In the genomic region with DNA sequence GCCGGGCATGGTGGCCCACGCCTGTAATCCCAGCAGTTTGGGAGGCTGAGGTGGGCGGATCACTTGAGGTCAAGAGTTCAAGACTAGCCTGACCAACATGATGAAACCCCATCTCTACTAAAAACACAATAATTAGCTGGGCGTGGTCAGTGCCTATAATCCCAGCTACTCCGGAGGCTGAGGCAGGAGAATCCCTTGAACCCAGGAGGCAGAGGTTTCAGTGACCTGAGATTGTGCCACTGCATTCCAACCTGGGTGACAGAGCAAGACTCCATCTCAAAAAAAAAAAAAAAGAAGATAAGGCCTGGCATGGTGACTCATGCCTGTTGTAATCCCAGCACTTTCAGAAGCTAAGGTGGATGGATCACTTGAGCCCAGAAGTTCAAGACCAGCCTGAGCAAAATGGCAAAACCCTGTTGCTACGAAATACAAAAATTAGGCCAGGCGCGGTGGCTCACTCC, we compare ENCODE assay signal across 8 cellular contexts. TPM values are rescaled to one million over a fixed set of nuclear protein-coding genes. Genes with fewer than 3 reads are reported as not detected.
DNase-seq lines count a peak whose midpoint lies in the region; ATAC-seq, FAIRE-seq and TF ChIP-seq lines count a peak whose summit lies in the region.
"Not testable (repeated sequence)": the region's sequence is repeated elsewhere in the genome, so short reads cannot be mapped to it uniquely, and the experiment has no call there.

No MANE protein-coding gene starts in this region.

- POLR2A ChIA-PET in A549 (lab: Yijun Ruan, JAX) (interaction anchor here (0.7 to 1.8 kb wide), 2 partner anchors 9 to 18 kb away, joined by 5 to 8 read pairs; no protein-coding TSS in a partner anchor), RWPE1 (lab: Yijun Ruan, JAX; ENCODE audit: low non-redundant PET) (interaction anchor here (1.2 kb wide), 1 partner anchor 19 kb away, joined by 4 read pairs; no protein-coding TSS in a partner anchor), K562 (lab: Yijun Ruan, JAX) (interaction anchor here (0.5 to 2.6 kb wide), 6 partner anchors 9 to 479 kb away, joined by 3 to 17 read pairs (median 4); no protein-coding TSS in a partner anchor)

- not testable (repeated sequence) for H4K8ac ChIP-seq in mesenchymal stem cell (ENCODE audit: low read length)

- not testable (repeated sequence) for H2BK120ac ChIP-seq in mesenchymal stem cell (ENCODE audit: low read depth, low read length)

- DNase-seq in A549 (ENCODE audit: low read depth in 1 of 2, low spot score in 1 of 2) (peak in 1 of 2 experiments; percentile 64), GM23248 (peak; percentile 68), Karpas-422 (peak; percentile 34), NB4 (ENCODE audit: low read depth) (peak; percentile 42), K562 (ENCODE audit: extremely low read depth in 1 of 4, low spot score in 3 of 4) (peak in 1 of 4 experiments; percentile 61), fibroblast of mammary gland (ENCODE audit: low read depth) (peak; percentile 50), mesenchymal stem cell (peak; percentile 40)
- not testable (repeated sequence) for DNase-seq in RWPE1 (ENCODE audit: low spot score)

- H3K36me3 ChIP-seq in GM23248 (ENCODE audit: low read depth); Karpas-422 (ENCODE audit: insufficient read depth, low read length); K562 (ENCODE audit: control insufficient read depth, insufficient read depth, low read length); mesenchymal stem cell (ENCODE audit: control insufficient read depth in 1 of 2, insufficient read depth in 2 of 2, low read depth in 1 of 2, low read length in 2 of 2): not testable (repeated sequence)

- CTCF ChIA-PET in A549 (lab: Yijun Ruan, JAX) (interaction anchor here (0.6 to 1.3 kb wide), 2 partner anchors 9 to 411 kb away, joined by 3 to 4 read pairs; a partner anchor contains a TSS), RWPE1 (lab: Yijun Ruan, JAX) (interaction anchor here (0.6 to 0.7 kb wide), 2 partner anchors 40 to 135 kb away, joined by 3 to 4 read pairs; no protein-coding TSS in a partner anchor), K562 (lab: Yijun Ruan, JAX; ENCODE audit: low intra/inter-chr PET ratio) (interaction anchor here (0.6 to 0.7 kb wide), 2 partner anchors 81 to 1207 kb away, joined by 3 to 4 read pairs; no protein-coding TSS in a partner anchor)

- not testable (repeated sequence) for H3F3A ChIP-seq in GM23248 (ENCODE audit: insufficient read depth)

- H3K9ac ChIP-seq in GM23248; Karpas-422 (ENCODE audit: low read length); mesenchymal stem cell (ENCODE audit: low read length): not testable (repeated sequence)
- H3K9ac ChIP-seq in K562 (ENCODE audit: insufficient read depth in 1 of 2, low read depth in 2 of 2, low read length in 2 of 2) = peak overlapping the region in 1 of 2 experiments; percentile 45; a peak in 1 of 4 replicates

- not testable (repeated sequence) for H3K27me3 ChIP-seq in GM23248 (replicated peaks; ENCODE audit: insufficient read depth); Karpas-422 (ENCODE audit: low read length); K562 (ENCODE audit: control insufficient read depth in 2 of 2, insufficient read depth in 2 of 2, low read length in 2 of 2); mesenchymal stem cell (ENCODE audit: control insufficient read depth in 1 of 2, insufficient read depth in 1 of 2, low read length in 2 of 2)

- not testable (repeated sequence) for H3K79me1 ChIP-seq in mesenchymal stem cell (replicated peaks; ENCODE audit: low read length, poor library complexity, severe bottlenecking)

- H2BK12ac ChIP-seq in mesenchymal stem cell (ENCODE audit: low read length in 2 of 2) = not testable (repeated sequence)

- not testable (repeated sequence) for H2AFZ ChIP-seq in GM23248; Karpas-422 (ENCODE audit: low read length); K562 (ENCODE audit: low read depth, low read length); mesenchymal stem cell (ENCODE audit: low read depth, low read length)

- H3K4me1 ChIP-seq in A549 (peaks cover 13% of the 10 kb centered on the region), GM23248 (ENCODE audit: insufficient read depth) (peaks cover 10% of the 10 kb centered on the region), K562 (replicated peaks in 1 of 2; ENCODE audit: control insufficient read depth in 2 of 2, insufficient read depth in 2 of 2, low read length in 2 of 2) (peaks cover 6 to 10% of the 10 kb centered on the region in 2 experiments; a peak in 4 of 5 replicates)
- not testable (repeated sequence) for H3K4me1 ChIP-seq in Karpas-422 (ENCODE audit: low read length); mesenchymal stem cell (ENCODE audit: control insufficient read depth, insufficient read depth, low read depth, low read length)

- not testable (repeated sequence) for TF ChIP-seq EP300 in A549 (IDR thresholded peaks at IDR 0.05); K562 (IDR thresholded peaks at IDR 0.05; ENCODE audit: low read length)

- in situ Hi-C loops in GM23248 (cut with MboI); K562 (cut with MboI): not testable (repeated sequence)

- not testable (repeated sequence) for BruUV-seq in K562 (replicated peaks; lab: Mats Ljungman, UMichigan)

- peak in 1 of 2 experiments; percentile 49; a peak in 3 of 6 replicates for ATAC-seq in A549
- ATAC-seq in K562 = peak; percentile 71

- TF ChIP-seq CTCF in A549 (IDR thresholded peaks at IDR 0.05); NB4 (IDR thresholded peaks at IDR 0.05; ENCODE audit: low read depth, low read length); RWPE1 (conservative IDR thresholded peaks at IDR 0.05; ENCODE audit: low read depth); K562 (IDR thresholded peaks at IDR 0.05 in 2 of 3, conservative IDR thresholded peaks at IDR 0.05 in 1 of 3; ENCODE audit: insufficient read depth in 2 of 3, low read depth in 1 of 3, low read length in 3 of 3); fibroblast of mammary gland (conservative IDR thresholded peaks at IDR 0.05; ENCODE audit: control insufficient read depth, insufficient read depth, low read depth, low read length): not testable (repeated sequence)

- not testable (repeated sequence) for FAIRE-seq in A549 (lab: Jason Lieb, UNC); K562 (lab: Jason Lieb, UNC)

- H4K91ac ChIP-seq in mesenchymal stem cell (ENCODE audit: low read length) = not testable (repeated sequence)

- H2BK15ac ChIP-seq in mesenchymal stem cell (ENCODE audit: low read depth, poor library complexity, severe bottlenecking) = not testable (repeated sequence)

- H3K14ac ChIP-seq in mesenchymal stem cell (ENCODE audit: low read length in 2 of 2) = not testable (repeated sequence)

- not testable (repeated sequence) for H4K20me1 ChIP-seq in GM23248 (ENCODE audit: insufficient read depth); Karpas-422 (ENCODE audit: insufficient read depth, low read depth, low read length); K562 (replicated peaks; ENCODE audit: control insufficient read depth, insufficient read depth, low read length)

- not testable (repeated sequence) for H3K79me2 ChIP-seq in GM23248 (ENCODE audit: insufficient read depth); Karpas-422 (ENCODE audit: low read length); K562 (ENCODE audit: control insufficient read depth, insufficient read depth, low read length)

- intact Hi-C loops in K562 (cut with micrococcal nuclease) = not testable (repeated sequence)

- not testable (repeated sequence) for H3K23ac ChIP-seq in mesenchymal stem cell (ENCODE audit: low read length in 2 of 2)

- not testable (repeated sequence) for H3K9me1 ChIP-seq in K562 (ENCODE audit: control insufficient read depth, insufficient read depth, low read length)

- not testable (repeated sequence) for TF ChIP-seq RAD21 in A549 (conservative IDR thresholded peaks at IDR 0.05 in 1 of 2, IDR thresholded peaks at IDR 0.05 in 1 of 2); K562 (CRISPR knock-in tag; conservative IDR thresholded peaks at IDR 0.05 in 1 of 2, IDR thresholded peaks at IDR 0.05 in 1 of 2)

- not testable (repeated sequence) for TF ChIP-seq POLR2A in A549 (IDR thresholded peaks at IDR 0.05; ENCODE audit: low read length); NB4 (IDR thresholded peaks at IDR 0.05; ENCODE audit: extremely low read depth, insufficient read length); K562 (conservative IDR thresholded peaks at IDR 0.05)

- WGBS in A549 (ENCODE audit: missing lambda C conversion rate) = 61% methylated on average over 8 of the region's 8 CpGs
- 90 to 92% methylated on average over 8 of the region's 8 CpGs for WGBS in GM23248 (ENCODE audit: low coverage in 1 of 2, low lambda C conversion rate in 2 of 2, missing lambda C conversion rate in 2 of 2), 2 experiments
- WGBS in K562 (ENCODE audit: insufficient coverage, low coverage, missing lambda C conversion rate) = 36% methylated on average over 8 of the region's 8 CpGs
- WGBS in mesenchymal stem cell = 88% methylated on average over 8 of the region's 8 CpGs

- H3K4ac ChIP-seq in mesenchymal stem cell (ENCODE audit: low read depth in 1 of 2, low read length in 2 of 2) = not testable (repeated sequence)

- not testable (repeated sequence) for H2BK5ac ChIP-seq in mesenchymal stem cell (ENCODE audit: low read depth, low read length, poor library complexity, severe bottlenecking)

- H3K18ac ChIP-seq in mesenchymal stem cell (ENCODE audit: low read depth in 1 of 2, low read length in 2 of 2) = not testable (repeated sequence)

- peak overlapping the region; percentile 22; the same call in 2 of the 3 replicates for H3K4me2 ChIP-seq in A549
- H3K4me2 ChIP-seq in GM23248 (ENCODE audit: unreplicated experiment); Karpas-422 (ENCODE audit: low read depth, low read length, poor library complexity, severe bottlenecking); K562 (ENCODE audit: insufficient read depth, low read length); mesenchymal stem cell (ENCODE audit: low read length, poor library complexity, severe bottlenecking): not testable (repeated sequence)

- peak overlapping the region in 1 of 2 experiments; percentile 63; a peak in 3 of 6 replicates for H3K27ac ChIP-seq in A549
- H3K27ac ChIP-seq in GM23248 = 0 out of 2 replicates have a peak overlapping the region, but pooled peaks have one; percentile 1
- not testable (repeated sequence) for H3K27ac ChIP-seq in Karpas-422 (ENCODE audit: low read length); K562 (ENCODE audit: extremely low read depth, low read depth, low read length); mesenchymal stem cell (ENCODE audit: low read length, poor library complexity, severe bottlenecking)
- H3K27ac ChIP-seq in RWPE1 = peak overlapping the region; percentile 33

- not testable (repeated sequence) for H3K9me3 ChIP-seq in A549; GM23248 (ENCODE audit: low read depth); Karpas-422 (ENCODE audit: low read length); K562 (replicated peaks; ENCODE audit: control insufficient read depth, insufficient read depth, low read depth, low read length); mesenchymal stem cell (ENCODE audit: control insufficient read depth, low read length)

- H2AK5ac ChIP-seq in mesenchymal stem cell (ENCODE audit: low read length, severe bottlenecking) = not testable (repeated sequence)

- not testable (repeated sequence) for H3K4me3 ChIP-seq in A549; GM23248; Karpas-422 (ENCODE audit: low read length); NB4 (ENCODE audit: low read depth, low read length); K562; fibroblast of mammary gland (ENCODE audit: control insufficient read depth, low read depth, low read length); mesenchymal stem cell (ENCODE audit: insufficient read depth in 1 of 2, low read depth in 1 of 2, low read length in 2 of 2)

- not testable (repeated sequence) for H3K9me2 ChIP-seq in GM23248 (ENCODE audit: insufficient read depth); Karpas-422 (replicated peaks; ENCODE audit: insufficient read depth, low read length)

RNA-seq across cellular contexts. Expression of a gene that starts 9.9 kb away (rescaled TPM):
- polyA plus RNA-seq in A549 (2011; rRNA removed) (57.3 and 62.8 TPM in 2 replicates), A549 (2017; fragmentation: RNase III; extraction: RNeasy Plus Mini Kit Qiagen cat#74134 plus additional on column Dnase treatment) (113 to 117 TPM (median 114 TPM) in 3 replicates), GM23248 (2016; fragmentation: Nextera tagmentation; extraction: Ambion mirVana) (58.8 and 60.8 TPM in 2 replicates), K562 (2011; rRNA removed) (70.0 and 85.8 TPM in 2 replicates), K562 (2014; fragmentation: Illumina TruSeq; extraction: Trizol) (36.3 and 76.9 TPM in 2 replicates), K562 (2014; fragmentation: Nextera tagmentation; extraction: Ambion mirVana) (1 to 10 TPM; 1.5 to 2.3 TPM), K562 (2014; rRNA removed) (165 and 184 TPM in 2 replicates)
- 184 and 236 TPM in 2 replicates for polyA plus RNA-seq in A549 (2012; cell fraction: cytosol; rRNA removed)
- polyA plus RNA-seq in A549 (2012; cell fraction: nucleus; rRNA removed) = 313 and 398 TPM in 2 replicates
- 47.5 and 81.7 TPM in 2 replicates for polyA minus RNA-seq in A549 (2011; rRNA and poly(A)+ RNA removed)
- total RNA-seq in GM23248 (2014; rRNA removed; shearing (Covaris generic)) = 64.5 and 93.1 TPM in 2 replicates
- total RNA-seq in Karpas-422 (2014; rRNA removed; shearing (Covaris generic); ENCODE audit: low replicate concordance) = 38.9 and 73.2 TPM in 2 replicates
- total RNA-seq in K562 (2011; cell fraction: chromatin; rRNA removed; ENCODE audit: low replicate concordance) = 27.2 and 132 TPM in 2 replicates
- 174 and 202 TPM in 2 replicates for total RNA-seq in K562 (2011; cell fraction: nucleolus; rRNA removed)
- total RNA-seq in K562 (2011; cell fraction: nucleoplasm; rRNA removed) = 76.1 and 76.9 TPM in 2 replicates
- total RNA-seq in K562 (2014; rRNA removed) (249 and 283 TPM in 2 replicates), K562 (2014; rRNA removed; fragmentation: Illumina TruSeq; extraction: Trizol) (16.0 and 21.6 TPM in 2 replicates), K562 (2015; rRNA removed; fragmentation: Illumina TruSeq; extraction: Trizol) (69.5 and 71.3 TPM in 2 replicates), K562 (2021) (131 and 144 TPM in 2 replicates)
- polyA plus RNA-seq in K562 (2011; cell fraction: cytosol; rRNA removed) = 110 and 264 TPM in 2 replicates
- polyA plus RNA-seq in K562 (2011; cell fraction: nucleus; rRNA removed) = 270 and 451 TPM in 2 replicates
- polyA plus RNA-seq in K562 (2012) = 106 and 139 TPM in 2 replicates
- polyA minus RNA-seq in K562 (2011; rRNA and poly(A)+ RNA removed) = 16.9 and 31.4 TPM in 2 replicates
- 70.6 and 79.0 TPM in 2 replicates for polyA minus RNA-seq in K562 (2011; cell fraction: cytosol; rRNA and poly(A)+ RNA removed)
- polyA minus RNA-seq in K562 (2011; cell fraction: nucleus; rRNA and poly(A)+ RNA removed) = 78.6 and 83.6 TPM in 2 replicates
- 16.5 TPM for polyA plus RNA-seq in mesenchymal stem cell (2013, experiment 1 of 2)
- 16.2 TPM for polyA plus RNA-seq in mesenchymal stem cell (2013, experiment 2 of 2)

RNA-seq across cellular contexts. Expression of a gene that starts 22.5 kb away (rescaled TPM):
- polyA plus RNA-seq in A549 (2011; rRNA removed) (293 and 518 TPM in 2 replicates), A549 (2017; fragmentation: RNase III; extraction: RNeasy Plus Mini Kit Qiagen cat#74134 plus additional on column Dnase treatment) (538 to 546 TPM (median 544 TPM) in 3 replicates), GM23248 (2016; fragmentation: Nextera tagmentation; extraction: Ambion mirVana) (175 and 183 TPM in 2 replicates), K562 (2011; rRNA removed) (308 and 520 TPM in 2 replicates), K562 (2014; fragmentation: Illumina TruSeq; extraction: Trizol) (886 and 1,006 TPM in 2 replicates), K562 (2014; fragmentation: Nextera tagmentation; extraction: Ambion mirVana) (100 to 1,000 TPM; 404 to 534 TPM), K562 (2014; rRNA removed) (609 and 622 TPM in 2 replicates)
- 78.7 and 85.2 TPM in 2 replicates for polyA plus RNA-seq in A549 (2012; cell fraction: cytosol; rRNA removed)
- polyA plus RNA-seq in A549 (2012; cell fraction: nucleus; rRNA removed) = 34.6 and 48.0 TPM in 2 replicates
- polyA minus RNA-seq in A549 (2011; rRNA and poly(A)+ RNA removed) = 108 TPM in 2 replicates
- total RNA-seq in GM23248 (2014; rRNA removed; shearing (Covaris generic)) = 263 and 283 TPM in 2 replicates
- total RNA-seq in Karpas-422 (2014; rRNA removed; shearing (Covaris generic); ENCODE audit: low replicate concordance) = 378 and 638 TPM in 2 replicates
- 148 and 241 TPM in 2 replicates for total RNA-seq in K562 (2011; cell fraction: chromatin; rRNA removed; ENCODE audit: low replicate concordance)
- total RNA-seq in K562 (2011; cell fraction: nucleolus; rRNA removed) = 111 and 117 TPM in 2 replicates
- total RNA-seq in K562 (2011; cell fraction: nucleoplasm; rRNA removed) = 183 and 259 TPM in 2 replicates
- total RNA-seq in K562 (2014; rRNA removed) (887 and 1,071 TPM in 2 replicates), K562 (2014; rRNA removed; fragmentation: Illumina TruSeq; extraction: Trizol) (1,328 and 1,534 TPM in 2 replicates), K562 (2015; rRNA removed; fragmentation: Illumina TruSeq; extraction: Trizol) (1,335 and 1,447 TPM in 2 replicates), K562 (2021) (840 and 907 TPM in 2 replicates)
- 84.3 and 133 TPM in 2 replicates for polyA plus RNA-seq in K562 (2011; cell fraction: cytosol; rRNA removed)
- 138 and 148 TPM in 2 replicates for polyA plus RNA-seq in K562 (2011; cell fraction: nucleus; rRNA removed)
- 556 and 791 TPM in 2 replicates for polyA plus RNA-seq in K562 (2012)
- 1,021 and 1,119 TPM in 2 replicates for polyA minus RNA-seq in K562 (2011; rRNA and poly(A)+ RNA removed)
- polyA minus RNA-seq in K562 (2011; cell fraction: cytosol; rRNA and poly(A)+ RNA removed) = 256 and 383 TPM in 2 replicates
- 100 and 155 TPM in 2 replicates for polyA minus RNA-seq in K562 (2011; cell fraction: nucleus; rRNA and poly(A)+ RNA removed)
- 293 TPM for polyA plus RNA-seq in mesenchymal stem cell (2013, experiment 1 of 2)
- polyA plus RNA-seq in mesenchymal stem cell (2013, experiment 2 of 2) = 300 TPM

RNA-seq across cellular contexts. Expression of a gene that starts 35.8 kb away (rescaled TPM):
- polyA plus RNA-seq in A549 (2011; rRNA removed) = 7.6 and 9.0 TPM in 2 replicates
- polyA plus RNA-seq in A549 (2012; cell fraction: cytosol; rRNA removed) = 22.0 and 24.5 TPM in 2 replicates
- 81.5 and 93.7 TPM in 2 replicates for polyA plus RNA-seq in A549 (2012; cell fraction: nucleus; rRNA removed)
- polyA plus RNA-seq in A549 (2017; fragmentation: RNase III; extraction: RNeasy Plus Mini Kit Qiagen cat#74134 plus additional on column Dnase treatment) = 14.1 to 16.7 TPM (median 16.3 TPM) in 3 replicates
- polyA minus RNA-seq in A549 (2011; rRNA and poly(A)+ RNA removed) = 6.4 and 12.6 TPM in 2 replicates
- 0.89 and 2.1 TPM in 2 replicates for total RNA-seq in GM23248 (2014; rRNA removed; shearing (Covaris generic))
- 0.68 and 0.95 TPM in 2 replicates for polyA plus RNA-seq in GM23248 (2016; fragmentation: Nextera tagmentation; extraction: Ambion mirVana)
- total RNA-seq in Karpas-422 (2014; rRNA removed; shearing (Covaris generic); ENCODE audit: low replicate concordance) = 0.04 TPM in 1 of 2 replicates, not detected in the other
- total RNA-seq in K562 (2011; cell fraction: chromatin; rRNA removed; ENCODE audit: low replicate concordance) = 45.1 and 101 TPM in 2 replicates
- total RNA-seq in K562 (2011; cell fraction: nucleolus; rRNA removed) = 76.3 and 95.7 TPM in 2 replicates
- total RNA-seq in K562 (2011; cell fraction: nucleoplasm; rRNA removed) = 27.9 and 53.6 TPM in 2 replicates
- total RNA-seq in K562 (2014; rRNA removed) = 29.4 and 42.4 TPM in 2 replicates
- total RNA-seq in K562 (2014; rRNA removed; fragmentation: Illumina TruSeq; extraction: Trizol) = 10.6 and 16.2 TPM in 2 replicates
- total RNA-seq in K562 (2015; rRNA removed; fragmentation: Illumina TruSeq; extraction: Trizol) = 17.5 and 19.7 TPM in 2 replicates
- 40.3 and 41.3 TPM in 2 replicates for total RNA-seq in K562 (2021)
- polyA plus RNA-seq in K562 (2011; rRNA removed) = 24.5 and 25.4 TPM in 2 replicates
- polyA plus RNA-seq in K562 (2011; cell fraction: cytosol; rRNA removed) = 25.0 and 47.2 TPM in 2 replicates
- 80.6 and 118 TPM in 2 replicates for polyA plus RNA-seq in K562 (2011; cell fraction: nucleus; rRNA removed)
- polyA plus RNA-seq in K562 (2012) = 28.4 and 42.0 TPM in 2 replicates
- 19.7 and 28.3 TPM in 2 replicates for polyA plus RNA-seq in K562 (2014; fragmentation: Illumina TruSeq; extraction: Trizol)
- polyA plus RNA-seq in K562 (2014; fragmentation: Nextera tagmentation; extraction: Ambion mirVana) = 1 to 10 TPM in 1 of 2 experiments, under 1 TPM in 1; 0.82 to 1.4 TPM
- 48.9 and 49.2 TPM in 2 replicates for polyA plus RNA-seq in K562 (2014; rRNA removed)
- polyA minus RNA-seq in K562 (2011; rRNA and poly(A)+ RNA removed) = 9.4 and 18.7 TPM in 2 replicates
- polyA minus RNA-seq in K562 (2011; cell fraction: cytosol; rRNA and poly(A)+ RNA removed) = 23.5 and 24.5 TPM in 2 replicates
- polyA minus RNA-seq in K562 (2011; cell fraction: nucleus; rRNA and poly(A)+ RNA removed) = 12.1 and 13.3 TPM in 2 replicates
- 2.0 TPM for polyA plus RNA-seq in mesenchymal stem cell (2013, experiment 1 of 2)
- polyA plus RNA-seq in mesenchymal stem cell (2013, experiment 2 of 2) = 2.0 TPM

RNA-seq across cellular contexts. Expression of a gene that starts 57.4 kb away (rescaled TPM):
- polyA plus RNA-seq in A549 (2011; rRNA removed) (37.6 and 55.5 TPM in 2 replicates), A549 (2017; fragmentation: RNase III; extraction: RNeasy Plus Mini Kit Qiagen cat#74134 plus additional on column Dnase treatment) (66.2 to 77.5 TPM (median 75.7 TPM) in 3 replicates), GM23248 (2016; fragmentation: Nextera tagmentation; extraction: Ambion mirVana) (41.6 and 44.0 TPM in 2 replicates), K562 (2011; rRNA removed) (13.8 and 24.8 TPM in 2 replicates), K562 (2014; fragmentation: Illumina TruSeq; extraction: Trizol) (6.8 and 27.8 TPM in 2 replicates), K562 (2014; fragmentation: Nextera tagmentation; extraction: Ambion mirVana) (1 to 10 TPM in 1 of 2 experiments, under 1 TPM in 1; 0.21 to 4.3 TPM), K562 (2014; rRNA removed) (31.7 TPM in 2 replicates)
- 133 and 189 TPM in 2 replicates for polyA plus RNA-seq in A549 (2012; cell fraction: cytosol; rRNA removed)
- polyA plus RNA-seq in A549 (2012; cell fraction: nucleus; rRNA removed) = 101 and 188 TPM in 2 replicates
- 11.5 and 16.4 TPM in 2 replicates for polyA minus RNA-seq in A549 (2011; rRNA and poly(A)+ RNA removed)
- total RNA-seq in GM23248 (2014; rRNA removed; shearing (Covaris generic)) = 48.1 and 65.1 TPM in 2 replicates
- total RNA-seq in Karpas-422 (2014; rRNA removed; shearing (Covaris generic); ENCODE audit: low replicate concordance) = 29.3 and 47.6 TPM in 2 replicates
- total RNA-seq in K562 (2011; cell fraction: chromatin; rRNA removed; ENCODE audit: low replicate concordance) = 7.1 and 18.4 TPM in 2 replicates
- 35.0 and 36.5 TPM in 2 replicates for total RNA-seq in K562 (2011; cell fraction: nucleolus; rRNA removed)
- 22.9 and 31.1 TPM in 2 replicates for total RNA-seq in K562 (2011; cell fraction: nucleoplasm; rRNA removed)
- total RNA-seq in K562 (2014; rRNA removed) (38.0 and 57.7 TPM in 2 replicates), K562 (2014; rRNA removed; fragmentation: Illumina TruSeq; extraction: Trizol) (1.1 and 1.9 TPM in 2 replicates), K562 (2015; rRNA removed; fragmentation: Illumina TruSeq; extraction: Trizol) (18.7 and 19.1 TPM in 2 replicates), K562 (2021) (28.7 and 30.3 TPM in 2 replicates)
- 30.4 and 84.8 TPM in 2 replicates for polyA plus RNA-seq in K562 (2011; cell fraction: cytosol; rRNA removed)
- polyA plus RNA-seq in K562 (2011; cell fraction: nucleus; rRNA removed) = 32.5 and 45.8 TPM in 2 replicates
- polyA plus RNA-seq in K562 (2012) = 31.0 and 52.7 TPM in 2 replicates
- 3.4 and 6.5 TPM in 2 replicates for polyA minus RNA-seq in K562 (2011; rRNA and poly(A)+ RNA removed)
- 21.7 and 30.2 TPM in 2 replicates for polyA minus RNA-seq in K562 (2011; cell fraction: cytosol; rRNA and poly(A)+ RNA removed)
- polyA minus RNA-seq in K562 (2011; cell fraction: nucleus; rRNA and poly(A)+ RNA removed) = 5.8 and 6.1 TPM in 2 replicates
- polyA plus RNA-seq in mesenchymal stem cell (2013, experiment 1 of 2) = 28.9 TPM
- 26.9 TPM for polyA plus RNA-seq in mesenchymal stem cell (2013, experiment 2 of 2)
